In genomic region chr4:142211444-142211843, GRCh38 we compare ENCODE assay signal across 23 cellular contexts.
DNase-seq lines count a peak whose midpoint lies in the region; ATAC-seq and TF ChIP-seq lines count a peak whose summit lies in the region.
"Had no signal": no experiment of that assay in that cellular context is flagged by ENCODE, and none has a peak within 500 bp of the region (broad histone marks: within the 10 kb centered on the region; RNA-seq: fewer than 3 reads in every experiment).

No MANE protein-coding gene starts in this region.

- intact Hi-C loops in prostate gland (cut with DNase I), result no loop called here

- DNase-seq in SIG-M5 treated with dmso at 0.1 percent for 504 hours (lab: John Stamatoyannopoulos, UW; ENCODE audit: unreplicated experiment), result peak; percentile 6
- no peak for DNase-seq in SIG-M5 (lab: John Stamatoyannopoulos, UW)
- DNase-seq in Caki2 (ENCODE audit: low read depth), result peak; percentile 40
- DNase-seq in T-cell, result no peak
- DNase-seq in kidney tubule cell (ENCODE audit: low spot score), result peak; percentile 28
- no peak for DNase-seq in GF-D8 (lab: John Stamatoyannopoulos, UW)
- DNase-seq in prostate gland (ENCODE audit: low spot score), result no peak
- DNase-seq in mesenteric fat pad (ENCODE audit: low spot score), result no peak
- DNase-seq: 8988T; activated CD8-positive, alpha-beta T cell treated with anti-CD3 and anti-CD28 coated beads, Interleukin-2, amount 10 ng/mL, durations not matched to agents 7 days and 5 days; amniotic stem cell; caudate nucleus; GDM1; kidney; naive B cell; NCI-H146; NCI-H69; WERI-Rb-1 had no signal

- CTCF ChIA-PET in T-cell (lab: Charles Lee), result no interaction called here

- H3K4me1 Mint-ChIP-seq in T-cell, result peaks cover 29 to 32% (median 30%) of the 10 kb centered on the region in 3 donors
- H3K4me1 Mint-ChIP-seq: naive B cell had no signal

- no peaks in the 10 kb centered on the region for H3K4me1 ChIP-seq in prostate gland (replicated peaks)
- H3K4me1 ChIP-seq: BLaER1 treated with 17β-estradiol and CSF1 and Interleukin-3, amounts not matched to agents 10 nM and 100 nM; right atrium auricular region; SJSA1 had no signal

- H3K27me3 ChIP-seq in prostate gland (replicated peaks; ENCODE audit: insufficient read depth), result no peaks in the 10 kb centered on the region
- H3K27me3 ChIP-seq: BLaER1 treated with 17β-estradiol and CSF1 and Interleukin-3, amounts not matched to agents 10 nM and 100 nM; right atrium auricular region; SJSA1 had no signal

- H3K4me3 Mint-ChIP-seq in T-cell, result no peak overlapping the region
- H3K4me3 Mint-ChIP-seq: activated CD8-positive, alpha-beta T cell treated with anti-CD3 and anti-CD28 coated beads, Interleukin-2, amount 10 ng/mL, durations not matched to agents 7 days and 5 days; activated T-helper 1 cell treated with anti-CD3 and anti-CD28 coated beads, Interleukin-12 subunit alpha, Interleukin-12 subunit beta, Interleukin-2, Interleukin-4 antibody, amounts not matched to agents 30 ng/mL and 10 ng/mL and 1 ng/mL, durations not matched to agents 14 hours and 24 hours and 36 hours; naive B cell; type B pancreatic cell had no signal

- H3K27ac ChIP-seq in prostate gland, result no peak overlapping the region
- H3K27ac ChIP-seq: BLaER1 treated with 17β-estradiol and CSF1 and Interleukin-3, amounts not matched to agents 10 nM and 100 nM; right atrium auricular region; SJSA1; WERI-Rb-1 had no signal

- in situ Hi-C loops in Caki2 (cut with HindIII; ENCODE audit: low pct_unique_long_range_greater_than_20kb, low sequenced_read_pairs), result no loop called here

- peak overlapping the region; percentile 36 to 66 for H3K27ac Mint-ChIP-seq in T-cell
- H3K27ac Mint-ChIP-seq: activated CD8-positive, alpha-beta T cell treated with anti-CD3 and anti-CD28 coated beads, Interleukin-2, amount 10 ng/mL, durations not matched to agents 7 days and 5 days; activated T-helper 1 cell treated with anti-CD3 and anti-CD28 coated beads, Interleukin-12 subunit alpha, Interleukin-12 subunit beta, Interleukin-2, Interleukin-4 antibody, amounts not matched to agents 30 ng/mL and 10 ng/mL and 1 ng/mL, durations not matched to agents 14 hours and 24 hours and 36 hours; naive B cell; type B pancreatic cell had no signal

- H3K27me3 Mint-ChIP-seq in T-cell, result no peaks in the 10 kb centered on the region
- H3K27me3 Mint-ChIP-seq: naive B cell, type B pancreatic cell had no signal

- no peaks in the 10 kb centered on the region for H3K9me3 Mint-ChIP-seq in T-cell
- H3K9me3 Mint-ChIP-seq: activated T-helper 1 cell treated with anti-CD3 and anti-CD28 coated beads, Interleukin-12 subunit alpha, Interleukin-12 subunit beta, Interleukin-2, Interleukin-4 antibody, amounts not matched to agents 30 ng/mL and 10 ng/mL and 1 ng/mL, durations not matched to agents 14 hours and 24 hours and 36 hours; type B pancreatic cell had no signal

- H3K9me3 ChIP-seq in prostate gland, result no peaks in the 10 kb centered on the region
- H3K9me3 ChIP-seq: BLaER1 treated with 17β-estradiol and CSF1 and Interleukin-3, amounts not matched to agents 10 nM and 100 nM; right atrium auricular region; SJSA1 had no signal

- TF ChIP-seq POLR2A in prostate gland (IDR thresholded peaks at IDR 0.05), result no peak

- TF ChIP-seq CTCF in prostate gland (IDR thresholded peaks at IDR 0.05), result no peak

- H3K36me3 Mint-ChIP-seq in T-cell, result peaks cover 36% of the 10 kb centered on the region
- H3K36me3 Mint-ChIP-seq: naive B cell, type B pancreatic cell had no signal

- H3K36me3 ChIP-seq in prostate gland, result no peaks in the 10 kb centered on the region
- H3K36me3 ChIP-seq: BLaER1 treated with 17β-estradiol and CSF1 and Interleukin-3, amounts not matched to agents 10 nM and 100 nM; right atrium auricular region; SJSA1; WERI-Rb-1 had no signal

- no peak for ATAC-seq in T-cell (replicated peaks in 1 of 4)
- ATAC-seq: activated CD8-positive, alpha-beta T cell treated with anti-CD3 and anti-CD28 coated beads, Interleukin-2, amount 10 ng/mL, durations not matched to agents 7 days and 5 days had no signal

- WGBS in prostate gland, result 92% methylated on average over 1 of the region's 1 CpG

- POLR2A ChIA-PET in T-cell (lab: Charles Lee), result no interaction called here

- no peak overlapping the region for H3K4me3 ChIP-seq in prostate gland
- H3K4me3 ChIP-seq: BLaER1 treated with 17β-estradiol and CSF1 and Interleukin-3, amounts not matched to agents 10 nM and 100 nM; right atrium auricular region; SJSA1 had no signal

Comparison
In these comparisons a context has a peak if more than half of its experiments do, and no peak if none do; other contexts are left out.
1. DNase-seq: peak in SIG-M5 treated with dmso at 0.1 percent for 504 hours (single experiment), Caki2 (single experiment) and kidney tubule cell (single experiment); none in SIG-M5 (single experiment), T-cell (0 of 34), GF-D8 (single experiment), prostate gland (single experiment) and mesenteric fat pad (single experiment).